ENCODE assay signal across 24 cellular contexts in genomic region chr6:125932451-125932795, GRCh38. TPM values are rescaled to one million over a fixed set of nuclear protein-coding genes. Genes with fewer than 3 reads are reported as not detected.
DNase-seq lines count a peak whose midpoint lies in the region; ATAC-seq and TF ChIP-seq lines count a peak whose summit lies in the region.
"Had no signal": no experiment of that assay in that cellular context is flagged by ENCODE, and none has a peak within 500 bp of the region (broad histone marks: within the 10 kb centered on the region; RNA-seq: fewer than 3 reads in every experiment).

No MANE protein-coding gene starts in this region.

- peaks cover 13% of the 10 kb centered on the region for H3K4me1 Mint-ChIP-seq in activated T-cell treated with anti-CD3 and anti-CD28 coated beads, Interleukin-2, amount 50 U/mL, for 72 hours (ENCODE audit: low read depth)
- peaks cover 7% of the 10 kb centered on the region for H3K4me1 Mint-ChIP-seq in activated T-cell treated with anti-CD3 and anti-CD28 coated beads, Interleukin-2, amount 50 U/mL, for 4 hours (ENCODE audit: low read depth)
- H3K4me1 Mint-ChIP-seq: brain had no signal

- no peak for DNase-seq in activated T-cell treated with anti-CD3 and anti-CD28 coated beads, Interleukin-2, amount 50 U/mL, for 72 hours
- DNase-seq in activated T-cell treated with anti-CD3 and anti-CD28 coated beads, Interleukin-2, amount 50 U/mL, for 4 hours, result no peak
- DNase-seq in brain microvascular endothelial cell (no peak), foreskin keratinocyte (no peak), inferior parietal cortex (ENCODE audit: extremely low spot score) (no peak), globus pallidus (ENCODE audit: low spot score) (no peak)
- DNase-seq: ACHN; activated CD8-positive, alpha-beta memory T cell treated with anti-CD3 and anti-CD28 coated beads, Interleukin-2, amount 50 U/mL, for 48 hours; kidney glomerular epithelial cell; naive B cell; NCI-H1105 treated with DMSO at 0.1 percent for 48 hours; NCI-H69; pancreas; right lobe of liver; stimulated activated naive CD4-positive, alpha-beta T cell treated with Interleukin-2 at 50 U/mL for 16 hours; T-helper 9 cell; upper lobe of left lung had no signal

- H3K4me3 Mint-ChIP-seq in activated T-cell treated with anti-CD3 and anti-CD28 coated beads, Interleukin-2, amount 50 U/mL, for 72 hours, result peak overlapping the region in 1 of 2 donors; percentile 71
- H3K4me3 Mint-ChIP-seq in activated T-cell treated with anti-CD3 and anti-CD28 coated beads, Interleukin-2, amount 50 U/mL, for 4 hours, result no peak overlapping the region
- H3K4me3 Mint-ChIP-seq: activated naive CD4-positive, alpha-beta T cell treated with anti-CD3 and anti-CD28 coated beads, Interleukin-2, amount 50 U/mL, for 24 hours; brain; naive B cell had no signal

- H3K27me3 ChIP-seq in brain microvascular endothelial cell (replicated peaks) (no peaks in the 10 kb centered on the region), foreskin keratinocyte (no peaks in the 10 kb centered on the region)
- H3K27me3 ChIP-seq: pancreas, right lobe of liver, upper lobe of left lung had no signal

- TF ChIP-seq CTCF in brain microvascular endothelial cell (IDR thresholded peaks at IDR 0.05; ENCODE audit: low read depth, low read length, missing control alignments) (no peak), foreskin keratinocyte (conservative IDR thresholded peaks at IDR 0.05) (no peak)

- peaks cover 14% of the 10 kb centered on the region for H3K36me3 ChIP-seq in brain microvascular endothelial cell (replicated peaks)

- H3K9me3 Mint-ChIP-seq in activated T-cell treated with anti-CD3 and anti-CD28 coated beads, Interleukin-2, amount 50 U/mL, for 72 hours, result peaks cover 1 to 4% of the 10 kb centered on the region in 2 donors
- no peaks in the 10 kb centered on the region for H3K9me3 Mint-ChIP-seq in activated T-cell treated with anti-CD3 and anti-CD28 coated beads, Interleukin-2, amount 50 U/mL, for 4 hours
- H3K9me3 Mint-ChIP-seq: activated naive CD4-positive, alpha-beta T cell treated with anti-CD3 and anti-CD28 coated beads, Interleukin-2, amount 50 U/mL, for 24 hours; naive B cell had no signal

- H3K36me3 Mint-ChIP-seq in activated T-cell treated with anti-CD3 and anti-CD28 coated beads, Interleukin-2, amount 50 U/mL, for 72 hours (ENCODE audit: insufficient read depth in 2 of 2), result peaks cover 8 to 21% of the 10 kb centered on the region in 2 donors
- peaks cover 30% of the 10 kb centered on the region for H3K36me3 Mint-ChIP-seq in activated T-cell treated with anti-CD3 and anti-CD28 coated beads, Interleukin-2, amount 50 U/mL, for 4 hours (ENCODE audit: insufficient read depth)

- H3K27ac Mint-ChIP-seq in activated T-cell treated with anti-CD3 and anti-CD28 coated beads, Interleukin-2, amount 50 U/mL, for 72 hours, result peak overlapping the region; percentile 80
- H3K27ac Mint-ChIP-seq: activated naive CD4-positive, alpha-beta T cell treated with anti-CD3 and anti-CD28 coated beads, Interleukin-2, amount 50 U/mL, for 24 hours; brain; naive B cell had no signal

- no peaks in the 10 kb centered on the region for H3K4me1 ChIP-seq in foreskin keratinocyte
- H3K4me1 ChIP-seq: pancreas, right lobe of liver, upper lobe of left lung had no signal

- ATAC-seq in activated T-cell treated with anti-CD3 and anti-CD28 coated beads, Interleukin-2, amount 50 U/mL, for 72 hours (replicated peaks in 1 of 2), result peak in 1 of 2 donors; percentile 15
- ATAC-seq in activated T-cell treated with anti-CD3 and anti-CD28 coated beads, Interleukin-2, amount 50 U/mL, for 4 hours, result no peak
- ATAC-seq in GM21390 (IDR thresholded peaks at IDR 0.05; ENCODE audit: unreplicated experiment), result peak; percentile 22
- ATAC-seq in HG03097 (IDR thresholded peaks at IDR 0.05; ENCODE audit: low FRiP score, unreplicated experiment), result peak; percentile 12
- ATAC-seq in foreskin keratinocyte, result no peak
- ATAC-seq: Panc1, pancreas, right lobe of liver had no signal

- H3K27ac ChIP-seq in brain microvascular endothelial cell (peak overlapping the region; percentile 5), foreskin keratinocyte (no peak overlapping the region)
- H3K27ac ChIP-seq: C4-2B, coronary artery, pancreas, right lobe of liver, upper lobe of left lung had no signal

- H3K4me3 ChIP-seq in brain microvascular endothelial cell (ENCODE audit: low read depth, low read length), result no peak overlapping the region
- H3K4me3 ChIP-seq: coronary artery, pancreas, right lobe of liver, upper lobe of left lung had no signal

- in situ Hi-C loops in brain microvascular endothelial cell (cut with HindIII; ENCODE audit: low pct_ligation_motif_present, low sequenced_read_pairs), result no loop called here

- no peaks in the 10 kb centered on the region for H3K27me3 Mint-ChIP-seq in activated T-cell treated with anti-CD3 and anti-CD28 coated beads, Interleukin-2, amount 50 U/mL, for 72 hours (ENCODE audit: low read depth)
- no peaks in the 10 kb centered on the region for H3K27me3 Mint-ChIP-seq in activated T-cell treated with anti-CD3 and anti-CD28 coated beads, Interleukin-2, amount 50 U/mL, for 4 hours (ENCODE audit: low read depth)
- H3K27me3 Mint-ChIP-seq: activated naive CD4-positive, alpha-beta T cell treated with anti-CD3 and anti-CD28 coated beads, Interleukin-2, amount 50 U/mL, for 24 hours; brain; naive B cell had no signal

RNA-seq across cellular contexts. Expression of gene HINT3, which starts 24.1 kb away (rescaled TPM):
- total RNA-seq in activated T-cell treated with anti-CD3 and anti-CD28 coated beads, Interleukin-2, amount 50 U/mL, for 72 hours, result 10 to 100 TPM; 15.2 to 19.3 TPM
- total RNA-seq in activated T-cell treated with anti-CD3 and anti-CD28 coated beads, Interleukin-2, amount 50 U/mL, for 4 hours, result 10 to 100 TPM; 12.8 to 13.9 (median 13.7) TPM
- 9.7 and 10.0 TPM in 2 replicates for total RNA-seq in foreskin keratinocyte
- 4.5 and 5.5 TPM in 2 replicates for polyA plus RNA-seq in foreskin keratinocyte

RNA-seq across cellular contexts. Expression of gene TRMT11, which starts 53.9 kb away (rescaled TPM):
- total RNA-seq in activated T-cell treated with anti-CD3 and anti-CD28 coated beads, Interleukin-2, amount 50 U/mL, for 72 hours, result 10 to 100 TPM; 29.1 to 29.9 TPM
- total RNA-seq in activated T-cell treated with anti-CD3 and anti-CD28 coated beads, Interleukin-2, amount 50 U/mL, for 4 hours, result 10 to 100 TPM; 26.9 to 30.1 (median 29.2) TPM
- 16.0 and 19.8 TPM in 2 replicates for total RNA-seq in foreskin keratinocyte
- polyA plus RNA-seq in foreskin keratinocyte, result 7.4 and 10.0 TPM in 2 replicates

Comparison
In these comparisons a context has a peak if more than half of its experiments do, and no peak if none do; other contexts are left out.
1. ATAC-seq: peak in GM21390 (single experiment) and HG03097 (single experiment); none in activated T-cell treated with anti-CD3 and anti-CD28 coated beads, Interleukin-2, amount 50 U/mL, for 4 hours (0 of 2) and foreskin keratinocyte (single experiment).